Comparison of ENCODE assay signal across 9 cellular contexts in genomic region chr2:33372940-33373553, GRCh38.
DNase-seq lines count a peak whose midpoint lies in the region; ATAC-seq and TF ChIP-seq lines count a peak whose summit lies in the region.
"Had no signal": no experiment of that assay in that cellular context is flagged by ENCODE, and none has a peak within 500 bp of the region (broad histone marks: within the 10 kb centered on the region; RNA-seq: fewer than 3 reads in every experiment).

No MANE protein-coding gene starts in this region.

- H3K9ac ChIP-seq in neural progenitor cell = no peak overlapping the region

- CTCF ChIA-PET in PC-9 (lab: Charles Lee) = no interaction called here

- no peaks in the 10 kb centered on the region for H3K9me2 ChIP-seq in PC-9 (ENCODE audit: insufficient read depth)

- no peak overlapping the region for H3K4me3 Mint-ChIP-seq in endothelial cell (ENCODE audit: unreplicated experiment)
- H3K4me3 Mint-ChIP-seq in neural progenitor cell = no peak overlapping the region
- H3K4me3 Mint-ChIP-seq: stimulated activated effector memory CD8-positive, alpha-beta T cell treated with anti-CD3 and anti-CD28 coated beads, Interleukin-12 subunit alpha, Interleukin-12 subunit beta, amount 100 ng/mL, for 72 hours had no signal

- intact Hi-C loops in PC-9 (cut with micrococcal nuclease; ENCODE audit: unreplicated experiment) = loop anchor here (2.0 kb wide), 2 partner anchors 338 to 600 kb away; no protein-coding TSS in a partner anchor

- H3F3A ChIP-seq in PC-9 (ENCODE audit: insufficient read depth, low read depth) (no peaks in the 10 kb centered on the region), neural progenitor cell (ENCODE audit: low read depth) (peaks cover 4% of the 10 kb centered on the region)

- peaks cover 29% of the 10 kb centered on the region for H3K36me3 Mint-ChIP-seq in endothelial cell (ENCODE audit: low read depth, unreplicated experiment)
- peaks cover 3% of the 10 kb centered on the region for H3K36me3 Mint-ChIP-seq in neural progenitor cell
- H3K36me3 Mint-ChIP-seq: stimulated activated effector memory CD8-positive, alpha-beta T cell treated with anti-CD3 and anti-CD28 coated beads, Interleukin-12 subunit alpha, Interleukin-12 subunit beta, amount 100 ng/mL, for 72 hours had no signal

- no TSS peak for BruUV-seq in PC-9 (replicated peaks; lab: Mats Ljungman, UMichigan)

- H2AFZ ChIP-seq in PC-9 = no peak overlapping the region
- H2AFZ ChIP-seq in neural progenitor cell (replicated peaks) = no peak overlapping the region

- no peaks in the 10 kb centered on the region for H3K4me1 ChIP-seq in PC-9 (replicated peaks; ENCODE audit: insufficient read depth)
- peaks cover 8% of the 10 kb centered on the region for H3K4me1 ChIP-seq in neural progenitor cell

- H3K27ac Mint-ChIP-seq in endothelial cell (ENCODE audit: unreplicated experiment) = no peak overlapping the region
- H3K27ac Mint-ChIP-seq in neural progenitor cell = no peak overlapping the region
- H3K27ac Mint-ChIP-seq: stimulated activated effector memory CD8-positive, alpha-beta T cell treated with anti-CD3 and anti-CD28 coated beads, Interleukin-12 subunit alpha, Interleukin-12 subunit beta, amount 100 ng/mL, for 72 hours had no signal

- POLR2A ChIA-PET in PC-9 (lab: Charles Lee; ENCODE audit: unreplicated experiment) = no interaction called here

- H3K36me3 ChIP-seq in PC-9 (ENCODE audit: low read depth) (no peaks in the 10 kb centered on the region), neural progenitor cell (no peaks in the 10 kb centered on the region)

- H3K9me3 Mint-ChIP-seq in endothelial cell (ENCODE audit: unreplicated experiment) = no peaks in the 10 kb centered on the region
- H3K9me3 Mint-ChIP-seq in neural progenitor cell = no peaks in the 10 kb centered on the region
- H3K9me3 Mint-ChIP-seq: stimulated activated effector memory CD8-positive, alpha-beta T cell treated with anti-CD3 and anti-CD28 coated beads, Interleukin-12 subunit alpha, Interleukin-12 subunit beta, amount 100 ng/mL, for 72 hours had no signal

- ATAC-seq in GM19452 (IDR thresholded peaks at IDR 0.05; ENCODE audit: unreplicated experiment) = no peak
- ATAC-seq: stimulated activated effector memory CD8-positive, alpha-beta T cell treated with anti-CD3 and anti-CD28 coated beads, Interleukin-12 subunit alpha, Interleukin-12 subunit beta, amount 100 ng/mL, for 72 hours had no signal

- no peaks in the 10 kb centered on the region for H4K20me1 ChIP-seq in PC-9 (ENCODE audit: insufficient read depth)
- no peaks in the 10 kb centered on the region for H4K20me1 ChIP-seq in neural progenitor cell (ENCODE audit: low read depth)

- H3K27me3 ChIP-seq in PC-9 (ENCODE audit: insufficient read depth, low read depth) = no peaks in the 10 kb centered on the region
- H3K27me3 ChIP-seq in neural progenitor cell = no peaks in the 10 kb centered on the region

- H3K4me3 ChIP-seq in PC-9 (no peak overlapping the region), neural progenitor cell (no peak overlapping the region)

- H3K27ac ChIP-seq in PC-9 = no peak overlapping the region
- no peak overlapping the region for H3K27ac ChIP-seq in neural progenitor cell

- H3K4me2 ChIP-seq in PC-9 (no peak overlapping the region), neural progenitor cell (no peak overlapping the region)

- no peaks in the 10 kb centered on the region for H3K9me3 ChIP-seq in PC-9 (ENCODE audit: insufficient read depth, low read depth)
- H3K9me3 ChIP-seq in neural progenitor cell (ENCODE audit: low read depth) = no peaks in the 10 kb centered on the region

- peaks cover 1% of the 10 kb centered on the region for H3K27me3 Mint-ChIP-seq in endothelial cell (ENCODE audit: unreplicated experiment)
- no peaks in the 10 kb centered on the region for H3K27me3 Mint-ChIP-seq in neural progenitor cell (ENCODE audit: insufficient read depth, low read depth)

- H3K4me1 Mint-ChIP-seq in endothelial cell (ENCODE audit: unreplicated experiment) (no peaks in the 10 kb centered on the region), neural progenitor cell (no peaks in the 10 kb centered on the region)
- H3K4me1 Mint-ChIP-seq: stimulated activated effector memory CD8-positive, alpha-beta T cell treated with anti-CD3 and anti-CD28 coated beads, Interleukin-12 subunit alpha, Interleukin-12 subunit beta, amount 100 ng/mL, for 72 hours had no signal

- TF ChIP-seq CTCF in PC-9 (conservative IDR thresholded peaks at IDR 0.05) (peak; percentile 95), endothelial cell (IDR thresholded peaks at IDR 0.05; ENCODE audit: unreplicated experiment) (peak; percentile 91), neural progenitor cell (IDR thresholded peaks at IDR 0.05) (peak; percentile 88)

- H3K79me2 ChIP-seq in PC-9 (ENCODE audit: low read depth) (no peaks in the 10 kb centered on the region), neural progenitor cell (ENCODE audit: low read depth) (no peaks in the 10 kb centered on the region)

- peak; percentile 38 for DNase-seq in stimulated activated CD4-positive, alpha-beta T cell treated with anti-CD3 and anti-CD28 coated beads, Interleukin-4, amount 100 ng/mL, for 24 hours
- no peak for DNase-seq in stimulated activated CD4-positive, alpha-beta T cell treated with anti-CD3 and anti-CD28 coated beads, Interleukin-4, amount 100 ng/mL, for 4 hours
- DNase-seq in HT-29 (ENCODE audit: low spot score) (peak; percentile 83), PC-9 (peak in 1 of 2 experiments; percentile 14), endothelial cell (ENCODE audit: low spot score) (peak; percentile 24), neural progenitor cell (ENCODE audit: low spot score) (peak; percentile 47), epidermal melanocyte (ENCODE audit: insufficient read length, low spot score) (no peak)

Comparison
In these comparisons a context has a peak if more than half of its experiments do, and no peak if none do; other contexts are left out.
1. DNase-seq: peak in stimulated activated CD4-positive, alpha-beta T cell treated with anti-CD3 and anti-CD28 coated beads, Interleukin-4, amount 100 ng/mL, for 24 hours (single experiment), HT-29 (single experiment), endothelial cell (single experiment) and neural progenitor cell (single experiment); none in stimulated activated CD4-positive, alpha-beta T cell treated with anti-CD3 and anti-CD28 coated beads, Interleukin-4, amount 100 ng/mL, for 4 hours (0 of 2) and epidermal melanocyte (single experiment).
2. Peak in every context shown above with its lines, with median percentiles within 50 percentile points of each other: CTCF ChIP-seq.